In genomic region chr9:34385561-34386230, GRCh38 we compare ENCODE assay signal across 27 cellular contexts. TPM values are rescaled to one million over a fixed set of nuclear protein-coding genes. Genes with fewer than 3 reads are reported as not detected.
"Had no signal": no experiment of that assay in that cellular context is flagged by ENCODE, and none has a peak within 500 bp of the region (broad histone marks: within the 10 kb centered on the region; RNA-seq: fewer than 3 reads in every experiment).

No MANE protein-coding gene starts in this region.

- H3K4me3 Mint-ChIP-seq: activated CD8-positive, alpha-beta T cell treated with anti-CD3 and anti-CD28 coated beads, Interleukin-2, amount 10 ng/mL, durations not matched to agents 7 days and 5 days; activated naive CD8-positive, alpha-beta T cell treated with anti-CD3 and anti-CD28 coated beads, Interleukin-2, amount 50 U/mL, for 24 hours; activated T-cell treated with anti-CD3 and anti-CD28 coated beads, Interleukin-2, amount 50 U/mL, for 72 hours; central memory CD8-positive, alpha-beta T cell; WTC11 had no signal

- H3K9ac ChIP-seq: SK-N-SH had no signal

- H3K27me3 ChIP-seq: ascending aorta, body of pancreas, Peyer's patch, SJCRH30 had no signal

- ATAC-seq: activated CD8-positive, alpha-beta T cell treated with anti-CD3 and anti-CD28 coated beads, Interleukin-2, amount 10 ng/mL, durations not matched to agents 7 days and 5 days; activated naive CD4-positive, alpha-beta T cell treated with anti-CD3 and anti-CD28 coated beads, Interleukin-2, amount 50 U/mL, for 72 hours; activated naive CD8-positive, alpha-beta T cell treated with anti-CD3 and anti-CD28 coated beads, Interleukin-2, amount 50 U/mL, for 24 hours; activated T-cell treated with anti-CD3 and anti-CD28 coated beads, Interleukin-2, amount 50 U/mL, for 72 hours; body of pancreas; K562; WTC11 had no signal

- H3K27ac ChIP-seq: ascending aorta, body of pancreas, Peyer's patch, RWPE1, SJCRH30 had no signal

- DNase-seq: activated CD4-positive, alpha-beta T cell treated with anti-CD3 and anti-CD28 coated beads for 48 hours; activated CD4-positive, alpha-beta T cell treated with anti-CD3 and anti-CD28 coated beads, Interleukin-2, amount 50 U/mL, for 4 hours; activated CD4-positive, CD25-positive, alpha-beta regulatory T cell treated with anti-CD3 and anti-CD28 coated beads, Interleukin-2, amount 50 U/mL, for 72 hours; activated CD8-positive, alpha-beta T cell treated with anti-CD3 and anti-CD28 coated beads, Interleukin-2, amount 10 ng/mL, durations not matched to agents 7 days and 5 days; activated naive CD8-positive, alpha-beta T cell treated with anti-CD3 and anti-CD28 coated beads, Interleukin-2, amount 50 U/mL, for 24 hours; activated T-cell treated with anti-CD3 and anti-CD28 coated beads, Interleukin-2, amount 50 U/mL, for 72 hours; amniotic stem cell; body of pancreas; Karpas-422; MM.1S; NCI-H1105; NCI-H1436; NCI-H1694 treated with DMSO at 0.1 percent for 48 hours; NCI-H2029 treated with DMSO at 0.1 percent for 48 hours; NCI-H510A treated with DMSO at 0.1 percent for 48 hours; NCI-H69; Peyer's patch; Right ventricle myocardium superior; SJCRH30; SK-N-SH; SW 1271 had no signal

- H3K4me1 ChIP-seq: SJCRH30 had no signal

- H3K4me3 ChIP-seq: ascending aorta, body of pancreas, K562, Peyer's patch, SJCRH30 had no signal

- H3K27ac Mint-ChIP-seq: activated CD8-positive, alpha-beta T cell treated with anti-CD3 and anti-CD28 coated beads, Interleukin-2, amount 10 ng/mL, durations not matched to agents 7 days and 5 days; activated naive CD4-positive, alpha-beta T cell treated with anti-CD3 and anti-CD28 coated beads, Interleukin-2, amount 50 U/mL, for 72 hours; activated naive CD8-positive, alpha-beta T cell treated with anti-CD3 and anti-CD28 coated beads, Interleukin-2, amount 50 U/mL, for 24 hours; activated T-cell treated with anti-CD3 and anti-CD28 coated beads, Interleukin-2, amount 50 U/mL, for 72 hours; WTC11 had no signal

- H3K9me3 ChIP-seq: ascending aorta, body of pancreas, Peyer's patch, SJCRH30, SK-N-SH had no signal

- H3K9me3 Mint-ChIP-seq: activated naive CD4-positive, alpha-beta T cell treated with anti-CD3 and anti-CD28 coated beads, Interleukin-2, amount 50 U/mL, for 72 hours; activated naive CD8-positive, alpha-beta T cell treated with anti-CD3 and anti-CD28 coated beads, Interleukin-2, amount 50 U/mL, for 24 hours; activated T-cell treated with anti-CD3 and anti-CD28 coated beads, Interleukin-2, amount 50 U/mL, for 72 hours; central memory CD8-positive, alpha-beta T cell; WTC11 had no signal

- H3K4me2 ChIP-seq: SK-N-SH had no signal

- H3K36me3 ChIP-seq: ascending aorta, Peyer's patch, SJCRH30 had no signal

- H3K36me3 Mint-ChIP-seq: activated naive CD4-positive, alpha-beta T cell treated with anti-CD3 and anti-CD28 coated beads, Interleukin-2, amount 50 U/mL, for 72 hours; WTC11 had no signal

RNA-seq across cellular contexts. Expression of gene NUDT2, which starts 56.3 kb away (rescaled TPM):
- total RNA-seq: ascending aorta had no signal
